In genomic region chr20:8196096-8196495, GRCh38 we compare ENCODE assay signal across 27 cellular contexts.
"Had no signal": no experiment of that assay in that cellular context is flagged by ENCODE, and none has a peak within 500 bp of the region (broad histone marks: within the 10 kb centered on the region; RNA-seq: fewer than 3 reads in every experiment).

No MANE protein-coding gene starts in this region.

- H3K27ac ChIP-seq: coronary artery, gastrocnemius medialis, heart left ventricle, hepatocyte, neutrophil, parathyroid adenoma, thyroid gland, vagina had no signal

- H3K79me2 ChIP-seq: hepatocyte had no signal

- H3K4me3 ChIP-seq: coronary artery, gastrocnemius medialis, heart left ventricle, hepatocyte, lung, mucosa of descending colon, smooth muscle cell, stomach, thyroid gland, vagina had no signal

- H3K36me3 ChIP-seq: gastrocnemius medialis, heart left ventricle, neutrophil, stomach, thyroid gland, vagina had no signal

- DNase-seq: dermis blood vessel endothelial cell; effector memory CD4-positive, alpha-beta T cell; erythroblast; foreskin fibroblast; gastrocnemius medialis; heart left ventricle; kidney; mucosa of descending colon; naive B cell; stimulated activated CD4-positive, alpha-beta T cell treated with anti-CD3 and anti-CD28 coated beads, Interleukin-12 subunit alpha, Interleukin-12 subunit beta, amount 100 ng/mL, for 4 hours; stimulated activated CD4-positive, alpha-beta T cell treated with anti-CD3 and anti-CD28 coated beads, Interleukin-2, amount 100 ng/mL, for 24 hours; stimulated activated CD4-positive, alpha-beta T cell treated with anti-CD3 and anti-CD28 coated beads, Interleukin-4, amount 100 ng/mL, for 24 hours; stimulated activated naive CD4-positive, alpha-beta T cell treated with Interleukin-2 at 50 U/mL for 16 hours; stomach; thyroid gland; trophoblast cell had no signal

- H3K9ac ChIP-seq: parathyroid adenoma had no signal

- H3K9me3 ChIP-seq: gastrocnemius medialis, neutrophil, thyroid gland, vagina had no signal

- ATAC-seq: gastrocnemius medialis; heart left ventricle; left lobe of liver; mucosa of descending colon; natural killer cell treated with Interleukin-12 subunit alpha and Interleukin-12 subunit beta and Interleukin-15 and Interleukin-18, amount 100 ng/mL, for 72 hours; sciatic nerve; stimulated activated effector memory CD8-positive, alpha-beta T cell treated with anti-CD3 and anti-CD28 coated beads, Interleukin-12 subunit alpha, Interleukin-12 subunit beta, amount 100 ng/mL, for 72 hours had no signal

- H3K4me1 ChIP-seq: gastrocnemius medialis, heart left ventricle, thyroid gland, vagina had no signal

- H3K4me2 ChIP-seq: hepatocyte, smooth muscle cell had no signal

- H3K27me3 ChIP-seq: gastrocnemius medialis, heart left ventricle, hepatocyte, neutrophil, stomach, thyroid gland, vagina had no signal
